Comparison of ENCODE assay signal across 19 cellular contexts in genomic region chr19:37332839-37333238, GRCh38. TPM values are rescaled to one million over a fixed set of nuclear protein-coding genes. Genes with fewer than 3 reads are reported as not detected.
A peak's percentile ranks its signal among the peaks of the same experiment; 100 is the strongest.
DNase-seq lines count a peak whose midpoint lies in the region; ATAC-seq, FAIRE-seq and TF ChIP-seq lines count a peak whose summit lies in the region.
"Had no signal": no experiment of that assay in that cellular context is flagged by ENCODE, and none has a peak within 500 bp of the region (broad histone marks: within the 10 kb centered on the region; RNA-seq: fewer than 3 reads in every experiment).

No MANE protein-coding gene starts in this region.

- no peak for TF ChIP-seq POLR2A in A549 (IDR thresholded peaks at IDR 0.05; ENCODE audit: low read length)

- TF ChIP-seq CTCF in A549 (IDR thresholded peaks at IDR 0.05) = no peak
- TF ChIP-seq CTCF in neural crest cell (conservative IDR thresholded peaks at IDR 0.05) = no peak

- H3K27ac Mint-ChIP-seq in activated T-helper 17 cell treated with anti-CD3 and anti-CD28 coated beads, Interleukin-2, amount 50 U/mL, for 72 hours = no peak overlapping the region
- no peak overlapping the region for H3K27ac Mint-ChIP-seq in neural crest cell (ENCODE audit: unreplicated experiment)

- no peak for DNase-seq in A549 (ENCODE audit: low read depth in 1 of 2, low spot score in 1 of 2)
- DNase-seq in neural crest cell (ENCODE audit: low read depth, low spot score) = no peak
- DNase-seq in MG63 = no peak
- DNase-seq in mesenteric fat pad (ENCODE audit: low spot score) = no peak
- DNase-seq in RCC 7860 (ENCODE audit: low spot score) = no peak
- DNase-seq: DMS53, H9, IMR-90, Kasumi-1, NCI-H1105 treated with DMSO at 0.1 percent for 48 hours, NCI-H1694 treated with DMSO at 0.1 percent for 48 hours, NCI-H2171 treated with DMSO at 0.1 percent for 48 hours, NCI-H774 had no signal

- no peak overlapping the region for H3K27ac ChIP-seq in A549
- peak overlapping the region; percentile 81; the same call in 1 of the 2 replicates for H3K27ac ChIP-seq in HUES6 (ENCODE audit: low read depth, low read length)
- H3K27ac ChIP-seq: C4-2B had no signal

- H3K4me2 ChIP-seq in A549 = no peak overlapping the region

- CTCF ChIA-PET in A549 (lab: Yijun Ruan, JAX) = no interaction called here

- H3K9me3 Mint-ChIP-seq in activated T-helper 17 cell treated with anti-CD3 and anti-CD28 coated beads, Interleukin-2, amount 50 U/mL, for 72 hours = no peaks in the 10 kb centered on the region
- no peaks in the 10 kb centered on the region for H3K9me3 Mint-ChIP-seq in neural crest cell

- H3K27me3 ChIP-seq in HUES6 (ENCODE audit: control insufficient read depth, insufficient read depth, low read length) = no peaks in the 10 kb centered on the region
- H3K27me3 ChIP-seq in MG63 = no peaks in the 10 kb centered on the region

- peak overlapping the region; percentile 81 for H3K4me3 Mint-ChIP-seq in activated T-helper 17 cell treated with anti-CD3 and anti-CD28 coated beads, Interleukin-2, amount 50 U/mL, for 72 hours
- peak overlapping the region; percentile 96 for H3K4me3 Mint-ChIP-seq in neural crest cell

- H3K36me3 Mint-ChIP-seq in activated T-helper 17 cell treated with anti-CD3 and anti-CD28 coated beads, Interleukin-2, amount 50 U/mL, for 72 hours (ENCODE audit: low read depth) = peaks cover 72% of the 10 kb centered on the region
- peaks cover 27% of the 10 kb centered on the region for H3K36me3 Mint-ChIP-seq in neural crest cell (ENCODE audit: low read depth)

- TF ChIP-seq RAD21 in A549 (conservative IDR thresholded peaks at IDR 0.05 in 1 of 2, IDR thresholded peaks at IDR 0.05 in 1 of 2) = no peak

- H3K27me3 Mint-ChIP-seq in activated T-helper 17 cell treated with anti-CD3 and anti-CD28 coated beads, Interleukin-2, amount 50 U/mL, for 72 hours = no peaks in the 10 kb centered on the region
- no peaks in the 10 kb centered on the region for H3K27me3 Mint-ChIP-seq in neural crest cell (ENCODE audit: low read depth)

- H3K36me3 ChIP-seq in HUES6 (ENCODE audit: control insufficient read depth, insufficient read depth, low read length) = peaks cover 47% of the 10 kb centered on the region
- H3K36me3 ChIP-seq in MG63 = peaks cover 57% of the 10 kb centered on the region

- H3K4me1 ChIP-seq in A549 = no peaks in the 10 kb centered on the region
- H3K4me1 ChIP-seq in HUES6 (ENCODE audit: control insufficient read depth, insufficient read depth, low read length) = peaks cover 29% of the 10 kb centered on the region

- H3K9me3 ChIP-seq in A549 = peaks cover 82% of the 10 kb centered on the region
- no peaks in the 10 kb centered on the region for H3K9me3 ChIP-seq in HUES6 (ENCODE audit: control insufficient read depth, insufficient read depth, low read depth, low read length)
- peaks cover 4% of the 10 kb centered on the region for H3K9me3 ChIP-seq in MG63

- peak overlapping the region; percentile 56 for H3K9ac ChIP-seq in HUES6 (ENCODE audit: low read length)

- ATAC-seq in A549 (no peak), GM21367 (IDR thresholded peaks at IDR 0.05; ENCODE audit: unreplicated experiment) (no peak)
- ATAC-seq in activated T-helper 17 cell treated with anti-CD3 and anti-CD28 coated beads, Interleukin-2, amount 50 U/mL, for 72 hours (replicated peaks) = no peak

- H3K4me3 ChIP-seq in A549 (no peak overlapping the region), HUES6 (ENCODE audit: low read depth, low read length) (no peak overlapping the region), MG63 (no peak overlapping the region)

- FAIRE-seq in A549 (lab: Jason Lieb, UNC) = peak; percentile 61
- FAIRE-seq in RCC 7860 (lab: Jason Lieb, UNC) = no peak
- FAIRE-seq: A204.1, GM19239 had no signal

- peaks cover 15% of the 10 kb centered on the region for H3K4me1 Mint-ChIP-seq in activated T-helper 17 cell treated with anti-CD3 and anti-CD28 coated beads, Interleukin-2, amount 50 U/mL, for 72 hours
- peaks cover 21% of the 10 kb centered on the region for H3K4me1 Mint-ChIP-seq in neural crest cell

- TF ChIP-seq EP300 in A549 (IDR thresholded peaks at IDR 0.05) = no peak

- POLR2A ChIA-PET in A549 (lab: Yijun Ruan, JAX) = no interaction called here

TF ChIP-seq in A549, 52 proteins besides CTCF, POLR2A, EP300 and RAD21:
- no peak for TF ChIP-seq HOXB5 (CRISPR knock-in tag; IDR thresholded peaks at IDR 0.05)
- no peak for TF ChIP-seq HMGXB4 (CRISPR knock-in tag; IDR thresholded peaks at IDR 0.05; ENCODE audit: borderline replicate concordance)
TF ChIP-seq in A549: peak in this region for 0.

RNA-seq across cellular contexts. Expression of gene ZNF527, which starts 38.1 kb away (rescaled TPM):
- polyA plus RNA-seq in A549 (2011; rRNA removed) (5.3 and 8.2 TPM in 2 replicates), A549 (2017; fragmentation: RNase III; extraction: RNeasy Plus Mini Kit Qiagen cat#74134 plus additional on column Dnase treatment) (4.1 to 4.9 TPM (median 4.4 TPM) in 3 replicates)
- 2.4 TPM in 2 replicates for polyA plus RNA-seq in A549 (2012; cell fraction: cytosol; rRNA removed)
- 1.9 and 3.4 TPM in 2 replicates for polyA plus RNA-seq in A549 (2012; cell fraction: nucleus; rRNA removed)
- polyA minus RNA-seq in A549 (2011; rRNA and poly(A)+ RNA removed) = 5.7 and 5.9 TPM in 2 replicates
- total RNA-seq in activated T-helper 17 cell treated with anti-CD3 and anti-CD28 coated beads, Interleukin-2, amount 50 U/mL, for 72 hours = 1 to 10 TPM; 4.9 to 5.1 TPM
- total RNA-seq in neural crest cell (8.2 and 8.4 TPM in 2 replicates), mesenteric fat pad (3.0 TPM)
- 3.4 and 5.9 TPM in 2 replicates for total RNA-seq in MG63 (2014; rRNA removed; shearing (Covaris generic); ENCODE audit: low replicate concordance)
